In the genomic region with DNA sequence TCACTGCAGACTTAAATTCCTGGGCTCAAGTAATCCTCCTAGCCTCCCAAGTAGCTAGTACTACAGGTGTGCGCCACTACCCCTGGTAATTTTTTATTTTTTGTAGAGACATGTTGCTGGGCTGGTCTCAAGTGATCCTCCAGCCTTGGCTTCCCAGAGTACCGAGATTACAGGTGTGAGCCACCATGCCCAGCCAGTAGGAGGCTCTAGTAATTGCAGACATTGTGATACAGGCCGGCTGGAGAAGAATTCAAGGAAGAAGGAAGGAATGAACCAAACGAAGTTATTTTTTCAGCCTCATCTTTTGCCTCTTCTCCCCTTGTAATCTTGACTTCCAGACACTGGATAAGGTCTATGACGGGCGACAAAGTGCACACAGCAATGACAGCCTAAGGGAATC, we compare ENCODE assay signal across 24 cellular contexts. TPM values are rescaled to one million over a fixed set of nuclear protein-coding genes. Genes with fewer than 3 reads are reported as not detected.
DNase-seq lines count a peak whose midpoint lies in the region; ATAC-seq and TF ChIP-seq lines count a peak whose summit lies in the region.
"Had no signal": no experiment of that assay in that cellular context is flagged by ENCODE, and none has a peak within 500 bp of the region (broad histone marks: within the 10 kb centered on the region; RNA-seq: fewer than 3 reads in every experiment).

No MANE protein-coding gene starts in this region.

- H3K27me3 Mint-ChIP-seq in activated CD4-positive, alpha-beta memory T cell treated with anti-CD3 and anti-CD28 coated beads for 36 hours, result no peaks in the 10 kb centered on the region
- H3K27me3 Mint-ChIP-seq: naive thymus-derived CD8-positive, alpha-beta T cell had no signal

- H3K36me3 ChIP-seq in OCI-LY7 (ENCODE audit: insufficient read depth, low read length), result peaks cover 5% of the 10 kb centered on the region; the same call in 1 of the 2 replicates
- H3K36me3 ChIP-seq: adrenal gland, ovary, tibial nerve had no signal

- no TSS peak for BruUV-seq in OCI-LY7 (replicated peaks; lab: Mats Ljungman, UMichigan)

- H2AFZ ChIP-seq in OCI-LY7 (ENCODE audit: low read length), result no peak overlapping the region

- no peaks in the 10 kb centered on the region for H3K9me3 Mint-ChIP-seq in activated CD4-positive, alpha-beta memory T cell treated with anti-CD3 and anti-CD28 coated beads for 36 hours
- H3K9me3 Mint-ChIP-seq: activated T-cell treated with anti-CD3 and anti-CD28 coated beads, Interleukin-2, amount 50 U/mL, for 4 hours; naive thymus-derived CD8-positive, alpha-beta T cell had no signal

- POLR2A ChIA-PET in AG04450 (lab: Yijun Ruan, JAX), result no interaction called here
- POLR2A ChIA-PET in OCI-LY7 (lab: Charles Lee), result interaction anchor here (1.3 to 1.4 kb wide), 3 partner anchors 10 to 15 kb away, joined by 4 to 8 read pairs (median 4); no protein-coding TSS in a partner anchor
- POLR2A ChIA-PET in activated CD4-positive, alpha-beta memory T cell treated with anti-CD3 and anti-CD28 coated beads for 36 hours (lab: Charles Lee), result no interaction called here

- peaks cover 6% of the 10 kb centered on the region for H3K36me3 Mint-ChIP-seq in activated CD4-positive, alpha-beta memory T cell treated with anti-CD3 and anti-CD28 coated beads for 36 hours

- intact Hi-C loops in OCI-LY7 (cut with micrococcal nuclease; ENCODE audit: unreplicated experiment), result loop anchor here (10.0 kb wide), 1 partner anchor 239 kb away; no protein-coding TSS in a partner anchor
- intact Hi-C loops in activated CD4-positive, alpha-beta memory T cell treated with anti-CD3 and anti-CD28 coated beads for 36 hours (cut with micrococcal nuclease), result loop anchor here (10.0 kb wide), 1 partner anchor 1269 kb away; the partner anchor contains the start of gene EIF4E3

- no peak overlapping the region for H3K4me2 ChIP-seq in OCI-LY7 (ENCODE audit: low read length)
- H3K4me2 ChIP-seq: A549, SK-N-SH had no signal

- no peaks in the 10 kb centered on the region for H3K9me2 ChIP-seq in OCI-LY7 (ENCODE audit: insufficient read depth, low read length)
- H3K9me2 ChIP-seq: SK-N-SH had no signal

- H3K4me3 Mint-ChIP-seq in activated CD4-positive, alpha-beta memory T cell treated with anti-CD3 and anti-CD28 coated beads for 36 hours, result no peak overlapping the region
- H3K4me3 Mint-ChIP-seq: activated T-cell treated with anti-CD3 and anti-CD28 coated beads, Interleukin-2, amount 50 U/mL, for 4 hours had no signal

- DNase-seq in AG04450 (ENCODE audit: low read depth, low spot score) (no peak), GM13977 (ENCODE audit: low spot score) (no peak), OCI-LY7 (ENCODE audit: low spot score) (no peak), fibroblast of villous mesenchyme (ENCODE audit: low read depth) (no peak), glomerular visceral epithelial cell (ENCODE audit: extremely low spot score) (no peak)
- DNase-seq in activated CD8-positive, alpha-beta memory T cell treated with anti-CD3 and anti-CD28 coated beads for 24 hours, result no peak
- no peak for DNase-seq in activated CD4-positive, alpha-beta memory T cell treated with anti-CD3 and anti-CD28 coated beads for 36 hours
- DNase-seq: activated CD4-positive, alpha-beta T cell treated with anti-CD3 and anti-CD28 coated beads for 48 hours; activated naive CD4-positive, alpha-beta T cell; activated T-cell treated with anti-CD3 and anti-CD28 coated beads, Interleukin-2, amount 50 U/mL, for 4 hours; adrenal gland; body of pancreas; cerebellar nuclear complex; kidney; naive thymus-derived CD8-positive, alpha-beta T cell; NCI-H2081; NCI-H345; NCI-H774; ovary; SK-N-SH; stimulated activated CD4-positive, alpha-beta T cell treated with anti-CD3 and anti-CD28 coated beads, Interleukin-2, amount 100 ng/mL, for 24 hours had no signal

- no peaks in the 10 kb centered on the region for H3K27me3 ChIP-seq in AG04450 (ENCODE audit: control insufficient read depth, insufficient read depth, low read length)
- H3K27me3 ChIP-seq: adrenal gland, body of pancreas, ovary, tibial nerve had no signal

- ATAC-seq in HG03175 (IDR thresholded peaks at IDR 0.05; ENCODE audit: unreplicated experiment), result no peak
- ATAC-seq: A549; activated T-cell treated with anti-CD3 and anti-CD28 coated beads, Interleukin-2, amount 50 U/mL, for 4 hours; body of pancreas; naive thymus-derived CD8-positive, alpha-beta T cell had no signal

- no peaks in the 10 kb centered on the region; the same call in 1 of the 2 replicates for H3K9me3 ChIP-seq in AG04450 (ENCODE audit: control insufficient read depth, insufficient read depth, low read length)
- no peaks in the 10 kb centered on the region for H3K9me3 ChIP-seq in OCI-LY7 (ENCODE audit: low read length)
- H3K9me3 ChIP-seq: A549, adrenal gland, body of pancreas, ovary, SK-N-SH, tibial nerve had no signal

- CTCF ChIA-PET in AG04450 (lab: Charles Lee), result no interaction called here
- CTCF ChIA-PET in OCI-LY7 (lab: Charles Lee; ENCODE audit: unreplicated experiment), result no interaction called here
- CTCF ChIA-PET in activated CD4-positive, alpha-beta memory T cell treated with anti-CD3 and anti-CD28 coated beads for 36 hours (lab: Charles Lee), result no interaction called here

- peaks cover 6% of the 10 kb centered on the region for H4K20me1 ChIP-seq in OCI-LY7 (ENCODE audit: insufficient read depth, low read length)

- no peak overlapping the region for H3K27ac Mint-ChIP-seq in activated CD4-positive, alpha-beta memory T cell treated with anti-CD3 and anti-CD28 coated beads for 36 hours

- H3K4me3 ChIP-seq in AG04450 (ENCODE audit: low read depth, low read length) (no peak overlapping the region), OCI-LY7 (ENCODE audit: low read depth, low read length, poor library complexity, severe bottlenecking) (no peak overlapping the region), fibroblast of villous mesenchyme (ENCODE audit: low read depth, low read length) (no peak overlapping the region)
- H3K4me3 ChIP-seq: A549, adrenal gland, body of pancreas, ovary, tibial nerve had no signal

- peak; percentile 10; the same call in 1 of the 2 replicates for TF ChIP-seq CTCF in AG04450 (IDR thresholded peaks at IDR 0.05; ENCODE audit: low read depth, low read length)
- peak; percentile 1 for TF ChIP-seq CTCF in GM13977 (IDR thresholded peaks at IDR 0.05; ENCODE audit: extremely low read depth, insufficient read depth, missing control alignments)
- TF ChIP-seq CTCF in OCI-LY7 (conservative IDR thresholded peaks at IDR 0.05; ENCODE audit: low read length), result peak; percentile 37; the same call in 1 of the 2 replicates
- TF ChIP-seq CTCF in fibroblast of villous mesenchyme (IDR thresholded peaks at IDR 0.05; ENCODE audit: insufficient read depth, low read depth, low read length), result peak; percentile 16

- peaks cover 17% of the 10 kb centered on the region for H3K4me1 Mint-ChIP-seq in activated CD4-positive, alpha-beta memory T cell treated with anti-CD3 and anti-CD28 coated beads for 36 hours (ENCODE audit: low read depth)

- peaks cover 15% of the 10 kb centered on the region for H3K79me2 ChIP-seq in OCI-LY7 (ENCODE audit: insufficient read depth, low read depth, low read length)

- H3K27ac ChIP-seq in AG04450 (ENCODE audit: low read depth, low read length) (no peak overlapping the region), OCI-LY7 (ENCODE audit: low read depth, low read length, poor library complexity, severe bottlenecking) (no peak overlapping the region)
- H3K27ac ChIP-seq: A549, adrenal gland, body of pancreas, ovary, tibial nerve had no signal

- in situ Hi-C loops in GM13977 (cut with MboI; ENCODE audit: low pct_unique_long_range_greater_than_20kb, low sequenced_read_pairs, unreplicated experiment), result no loop called here

- H3K4me1 ChIP-seq in OCI-LY7 (ENCODE audit: insufficient read depth, low read length, poor library complexity, severe bottlenecking), result peaks cover 11% of the 10 kb centered on the region

RNA-seq across cellular contexts. Expression of gene PPP4R2, which starts 3.2 kb away (rescaled TPM):
- polyA plus RNA-seq in AG04450 (2011; rRNA removed), result 35.1 and 48.7 TPM in 2 replicates
- 12.0 and 32.3 TPM in 2 replicates for polyA minus RNA-seq in AG04450 (2011; rRNA and poly(A)+ RNA removed)
- 52.0 and 63.5 TPM in 2 replicates for total RNA-seq in OCI-LY7 (2014; rRNA removed; shearing (Covaris generic))
- 86.5 and 99.5 TPM in 2 replicates for total RNA-seq in OCI-LY7 (2022)
- total RNA-seq in fibroblast of villous mesenchyme, result 62.2 and 105 TPM in 2 replicates
- total RNA-seq in activated CD4-positive, alpha-beta memory T cell treated with anti-CD3 and anti-CD28 coated beads for 36 hours, result 100 to 1,000 TPM; 107 to 108 TPM
